ENCODE assay signal across 1 cellular context in genomic region chr4:81486502-81486901, GRCh38.
TF ChIP-seq lines count a peak whose summit lies in the region.

No MANE protein-coding gene starts in this region.

TF ChIP-seq in GM23338, 12 proteins besides CTCF, POLR2A, EP300 and RAD21 (continued from another document):
- TF ChIP-seq ZNF462 (CRISPR knock-in tag; IDR thresholded peaks at IDR 0.05) = peak; percentile 99
- no peak for TF ChIP-seq EZH2phosphoT487 (IDR thresholded peaks at IDR 0.05; ENCODE audit: unreplicated experiment)
